In genomic region chr2:236915726-236916125, GRCh38 we compare ENCODE assay signal across 20 cellular contexts.
A peak's percentile ranks its signal among the peaks of the same experiment; 100 is the strongest.
DNase-seq lines count a peak whose midpoint lies in the region; ATAC-seq and TF ChIP-seq lines count a peak whose summit lies in the region.
"Had no signal": no experiment of that assay in that cellular context is flagged by ENCODE, and none has a peak within 500 bp of the region (broad histone marks: within the 10 kb centered on the region; RNA-seq: fewer than 3 reads in every experiment).

No MANE protein-coding gene starts in this region.

- H3K27me3 ChIP-seq in endodermal cell (ENCODE audit: control insufficient read depth, insufficient read depth, low read length, poor library complexity, severe bottlenecking) (no peaks in the 10 kb centered on the region), HAP-1 (ENCODE audit: low read depth) (no peaks in the 10 kb centered on the region)

- TF ChIP-seq CTCF in activated CD8-positive, alpha-beta T cell treated with anti-CD3 and anti-CD28 coated beads for 36 hours (IDR thresholded peaks at IDR 0.05): no peak
- TF ChIP-seq CTCF in endodermal cell (conservative IDR thresholded peaks at IDR 0.05): no peak

- CTCF ChIA-PET in activated CD8-positive, alpha-beta T cell treated with anti-CD3 and anti-CD28 coated beads, Interleukin-2, amount 10 ng/mL, durations not matched to agents 7 days and 5 days (lab: Charles Lee): no interaction called here
- CTCF ChIA-PET in activated CD8-positive, alpha-beta T cell treated with anti-CD3 and anti-CD28 coated beads for 36 hours (lab: Charles Lee): no interaction called here

- H3K36me3 ChIP-seq in endodermal cell (ENCODE audit: control insufficient read depth, insufficient read depth, low read length) (no peaks in the 10 kb centered on the region), HAP-1 (replicated peaks) (no peaks in the 10 kb centered on the region)
- H3K36me3 ChIP-seq: BE2C had no signal

- no peak overlapping the region for H3K4me3 Mint-ChIP-seq in activated CD8-positive, alpha-beta T cell treated with anti-CD3 and anti-CD28 coated beads, Interleukin-2, amount 10 ng/mL, durations not matched to agents 7 days and 5 days
- no peak overlapping the region for H3K4me3 Mint-ChIP-seq in activated CD8-positive, alpha-beta T cell treated with anti-CD3 and anti-CD28 coated beads for 36 hours
- H3K4me3 Mint-ChIP-seq in endodermal cell: no peak overlapping the region
- H3K4me3 Mint-ChIP-seq: CD4-positive, CD25-positive, alpha-beta regulatory T cell had no signal

- DNase-seq in activated CD8-positive, alpha-beta T cell treated with anti-CD3 and anti-CD28 coated beads, Interleukin-2, amount 10 ng/mL, durations not matched to agents 7 days and 5 days: peak; percentile 1
- no peak for DNase-seq in activated CD8-positive, alpha-beta T cell treated with anti-CD3 and anti-CD28 coated beads for 36 hours
- DNase-seq in endodermal cell (no peak), medulla oblongata (ENCODE audit: extremely low spot score) (peak; percentile 35), sciatic nerve (ENCODE audit: low spot score) (no peak), HAP-1 (ENCODE audit: low spot score in 2 of 2) (no peak), NCI-H1436 (lab: John Stamatoyannopoulos, UW) (no peak)
- DNase-seq: 8988T; ACHN; BE2C; CD4-positive, CD25-positive, alpha-beta regulatory T cell; Karpas-422; NCI-H1105; NCI-H146; NCI-H1930; NCI-H2107; NCI-H524; SK-N-SH had no signal

- no peaks in the 10 kb centered on the region for H3K4me1 Mint-ChIP-seq in activated CD8-positive, alpha-beta T cell treated with anti-CD3 and anti-CD28 coated beads, Interleukin-2, amount 10 ng/mL, durations not matched to agents 7 days and 5 days (ENCODE audit: low read depth)
- H3K4me1 Mint-ChIP-seq in activated CD8-positive, alpha-beta T cell treated with anti-CD3 and anti-CD28 coated beads for 36 hours (ENCODE audit: low read depth): no peaks in the 10 kb centered on the region
- no peaks in the 10 kb centered on the region for H3K4me1 Mint-ChIP-seq in endodermal cell
- H3K4me1 Mint-ChIP-seq: CD4-positive, CD25-positive, alpha-beta regulatory T cell had no signal

- H3K36me3 Mint-ChIP-seq in activated CD8-positive, alpha-beta T cell treated with anti-CD3 and anti-CD28 coated beads, Interleukin-2, amount 10 ng/mL, durations not matched to agents 7 days and 5 days (ENCODE audit: low read depth): no peaks in the 10 kb centered on the region
- H3K36me3 Mint-ChIP-seq in activated CD8-positive, alpha-beta T cell treated with anti-CD3 and anti-CD28 coated beads for 36 hours (ENCODE audit: low read depth): no peaks in the 10 kb centered on the region
- no peaks in the 10 kb centered on the region for H3K36me3 Mint-ChIP-seq in endodermal cell (ENCODE audit: low read depth)
- H3K36me3 Mint-ChIP-seq: CD4-positive, CD25-positive, alpha-beta regulatory T cell had no signal

- 94 to 98% methylated on average over 8 of the region's 8 CpGs for WGBS in endodermal cell (ENCODE audit: insufficient coverage in 1 of 2, insufficient read length in 1 of 2), 2 experiments

- peak overlapping the region; percentile 21 for H3K27ac ChIP-seq in endodermal cell (ENCODE audit: low read depth, low read length)

- POLR2A ChIA-PET in activated CD8-positive, alpha-beta T cell treated with anti-CD3 and anti-CD28 coated beads, Interleukin-2, amount 10 ng/mL, durations not matched to agents 7 days and 5 days (lab: Charles Lee): no interaction called here
- POLR2A ChIA-PET in activated CD8-positive, alpha-beta T cell treated with anti-CD3 and anti-CD28 coated beads for 36 hours (lab: Charles Lee): no interaction called here

- H3K4me1 ChIP-seq in endodermal cell (ENCODE audit: control insufficient read depth, insufficient read depth, low read length): no peaks in the 10 kb centered on the region
- H3K4me1 ChIP-seq in HAP-1: peaks cover 16% of the 10 kb centered on the region
- H3K4me1 ChIP-seq: BE2C had no signal

- no peak overlapping the region for H3K27ac Mint-ChIP-seq in activated CD8-positive, alpha-beta T cell treated with anti-CD3 and anti-CD28 coated beads, Interleukin-2, amount 10 ng/mL, durations not matched to agents 7 days and 5 days
- H3K27ac Mint-ChIP-seq in activated CD8-positive, alpha-beta T cell treated with anti-CD3 and anti-CD28 coated beads for 36 hours: no peak overlapping the region
- no peak overlapping the region for H3K27ac Mint-ChIP-seq in endodermal cell
- H3K27ac Mint-ChIP-seq: CD4-positive, CD25-positive, alpha-beta regulatory T cell had no signal

- no peak overlapping the region for H3K9ac ChIP-seq in endodermal cell (ENCODE audit: extremely low read depth, low read length, poor library complexity, severe bottlenecking)
- H3K9ac ChIP-seq: SK-N-SH had no signal

- H3K4me3 ChIP-seq in endodermal cell (ENCODE audit: low read length) (no peak overlapping the region), HAP-1 (no peak overlapping the region)

- in situ Hi-C loops in HAP-1 (cut with MboI; ENCODE audit: low sequenced_read_pairs): no loop called here

- intact Hi-C loops in activated CD8-positive, alpha-beta T cell treated with anti-CD3 and anti-CD28 coated beads for 36 hours (cut with micrococcal nuclease): no loop called here
- intact Hi-C loops in sciatic nerve (cut with DNase I): no loop called here

- no peak for ATAC-seq in activated CD8-positive, alpha-beta T cell treated with anti-CD3 and anti-CD28 coated beads, Interleukin-2, amount 10 ng/mL, durations not matched to agents 7 days and 5 days
- ATAC-seq in activated CD8-positive, alpha-beta T cell treated with anti-CD3 and anti-CD28 coated beads for 36 hours: no peak
- ATAC-seq in sciatic nerve: peak; percentile 9
- ATAC-seq in HG03095 (IDR thresholded peaks at IDR 0.05; ENCODE audit: unreplicated experiment): no peak
- ATAC-seq: HCT116 had no signal

- H3K27me3 Mint-ChIP-seq in activated CD8-positive, alpha-beta T cell treated with anti-CD3 and anti-CD28 coated beads, Interleukin-2, amount 10 ng/mL, durations not matched to agents 7 days and 5 days (ENCODE audit: low read depth): peaks cover 6% of the 10 kb centered on the region
- peaks cover 2% of the 10 kb centered on the region for H3K27me3 Mint-ChIP-seq in activated CD8-positive, alpha-beta T cell treated with anti-CD3 and anti-CD28 coated beads for 36 hours
- peaks cover 8% of the 10 kb centered on the region for H3K27me3 Mint-ChIP-seq in endodermal cell (ENCODE audit: insufficient read depth)

- H3K9me3 ChIP-seq in endodermal cell (ENCODE audit: control insufficient read depth, low read length) (no peaks in the 10 kb centered on the region), HAP-1 (no peaks in the 10 kb centered on the region)
- H3K9me3 ChIP-seq: BE2C, SK-N-SH had no signal

- H3K9me3 Mint-ChIP-seq in activated CD8-positive, alpha-beta T cell treated with anti-CD3 and anti-CD28 coated beads, Interleukin-2, amount 10 ng/mL, durations not matched to agents 7 days and 5 days (ENCODE audit: insufficient read depth): no peaks in the 10 kb centered on the region
- H3K9me3 Mint-ChIP-seq in activated CD8-positive, alpha-beta T cell treated with anti-CD3 and anti-CD28 coated beads for 36 hours: no peaks in the 10 kb centered on the region
- no peaks in the 10 kb centered on the region for H3K9me3 Mint-ChIP-seq in endodermal cell
- H3K9me3 Mint-ChIP-seq: CD4-positive, CD25-positive, alpha-beta regulatory T cell had no signal

Comparison
In these comparisons a context has a peak if more than half of its experiments do, and no peak if none do; other contexts are left out.
1. DNase-seq: peak in activated CD8-positive, alpha-beta T cell treated with anti-CD3 and anti-CD28 coated beads, Interleukin-2, amount 10 ng/mL, durations not matched to agents 7 days and 5 days (single experiment) and medulla oblongata (single experiment); none in activated CD8-positive, alpha-beta T cell treated with anti-CD3 and anti-CD28 coated beads for 36 hours (single experiment), endodermal cell (single experiment), sciatic nerve (single experiment), HAP-1 (0 of 2) and NCI-H1436 (single experiment).